16 cellular contexts compared by ENCODE assay signal in genomic region chr6:166582258-166582657, GRCh38.
DNase-seq lines count a peak whose midpoint lies in the region; ATAC-seq and TF ChIP-seq lines count a peak whose summit lies in the region.
"Had no signal": no experiment of that assay in that cellular context is flagged by ENCODE, and none has a peak within 500 bp of the region (broad histone marks: within the 10 kb centered on the region; RNA-seq: fewer than 3 reads in every experiment).

No MANE protein-coding gene starts in this region.

- in situ Hi-C loops in astrocyte of the spinal cord (cut with HindIII; ENCODE audit: low sequenced_read_pairs) = no loop called here

- TF ChIP-seq POLR2A in GM18505 (IDR thresholded peaks at IDR 0.05; ENCODE audit: borderline replicate concordance, extremely low read depth, insufficient read depth, insufficient read length) = no peak

- DNase-seq in EL (peak; percentile 47), astrocyte of the spinal cord (ENCODE audit: low read depth, low spot score) (peak; percentile 55), glomerular visceral epithelial cell (ENCODE audit: extremely low spot score) (peak; percentile 39), GF-D8 (lab: John Stamatoyannopoulos, UW) (no peak)
- DNase-seq in activated CD4-positive, alpha-beta T cell treated with anti-CD3 and anti-CD28 coated beads for 48 hours = no peak
- DNase-seq: NCI-H1436; NCI-H2029; NCI-H2171; NCI-H446; NK-92 treated with Interleukin-12 subunit alpha and Interleukin-12 subunit beta, amount 100 ng/mL, for 24 hours; OCI-M1; SHP77 treated with DMSO at 0.1 percent for 48 hours had no signal

- no peak for TF ChIP-seq CTCF in astrocyte of the spinal cord (IDR thresholded peaks at IDR 0.05; ENCODE audit: low read depth, low read length)

- no peak overlapping the region for H3K4me3 ChIP-seq in astrocyte of the spinal cord (ENCODE audit: low read depth, low read length)
- H3K4me3 ChIP-seq: K562 had no signal

- no peak for ATAC-seq in GM18505 (IDR thresholded peaks at IDR 0.05; ENCODE audit: unreplicated experiment)
- no peak for ATAC-seq in HG03139 (IDR thresholded peaks at IDR 0.05; ENCODE audit: unreplicated experiment)
- ATAC-seq: K562, SK-N-SH treated with all-trans-retinoic acid at 6 μM for 48 hours had no signal

Comparison
In these comparisons a context has a peak if more than half of its experiments do, and no peak if none do; other contexts are left out.
1. DNase-seq: peak in EL (single experiment), astrocyte of the spinal cord (single experiment) and glomerular visceral epithelial cell (single experiment); none in GF-D8 (single experiment) and activated CD4-positive, alpha-beta T cell treated with anti-CD3 and anti-CD28 coated beads for 48 hours (single experiment).